ENCODE assay signal across 13 cellular contexts in genomic region chr15:22950211-22950990, GRCh38. TPM values are rescaled to one million over a fixed set of nuclear protein-coding genes. Genes with fewer than 3 reads are reported as not detected.
DNase-seq lines count a peak whose midpoint lies in the region; ATAC-seq and TF ChIP-seq lines count a peak whose summit lies in the region.
"Had no signal": no experiment of that assay in that cellular context is flagged by ENCODE, and none has a peak within 500 bp of the region (broad histone marks: within the 10 kb centered on the region; RNA-seq: fewer than 3 reads in every experiment).

No MANE protein-coding gene starts in this region.

- peaks cover 0 to 73% of the 10 kb centered on the region in 2 donors for H3K4me1 ChIP-seq in right atrium auricular region
- peaks cover 28% of the 10 kb centered on the region for H3K4me1 ChIP-seq in fibroblast of lung (ENCODE audit: control insufficient read depth, extremely low read depth, insufficient read depth, low read length)
- peaks cover 11 to 20% of the 10 kb centered on the region in 2 donors for H3K4me1 ChIP-seq in neuronal stem cell (ENCODE audit: control insufficient read depth in 2 of 2, insufficient read depth in 1 of 2, low read depth in 1 of 2, low read length in 2 of 2)
- peaks cover 0 to 36% of the 10 kb centered on the region in 2 donors for H3K4me1 ChIP-seq in uterus
- H3K4me1 ChIP-seq in PC-3 (ENCODE audit: insufficient read depth, low read length), result no peaks in the 10 kb centered on the region

- H4K91ac ChIP-seq in neuronal stem cell (ENCODE audit: low read depth, low read length, poor library complexity), result peak overlapping the region; percentile 57

- no peak overlapping the region for H2BK5ac ChIP-seq in neuronal stem cell (ENCODE audit: low read length)

- CTCF ChIA-PET in PC-3 (lab: Charles Lee), result no interaction called here

- H3K79me1 ChIP-seq in neuronal stem cell (ENCODE audit: low read depth, low read length), result peaks cover 11% of the 10 kb centered on the region

- TF ChIP-seq CTCF in right atrium auricular region (IDR thresholded peaks at IDR 0.05) (no peak), fibroblast of lung (conservative IDR thresholded peaks at IDR 0.05 in 1 of 2, IDR thresholded peaks at IDR 0.05 in 1 of 2; ENCODE audit: low read depth in 1 of 2, low read length in 2 of 2) (no peak), uterus (IDR thresholded peaks at IDR 0.05) (no peak), PC-3 (conservative IDR thresholded peaks at IDR 0.05; ENCODE audit: low read depth, low read length) (no peak)

- no peak overlapping the region for H2BK15ac ChIP-seq in neuronal stem cell (ENCODE audit: low read length)

- H3K9ac ChIP-seq in fibroblast of lung (ENCODE audit: insufficient read depth, low read length) (no peak overlapping the region), neuronal stem cell (ENCODE audit: low read depth, low read length, poor library complexity) (peak overlapping the region; percentile 63), PC-3 (ENCODE audit: low read length) (no peak overlapping the region)

- no peak for TF ChIP-seq POLR2A in uterus (IDR thresholded peaks at IDR 0.05)

- no peak overlapping the region for H3K14ac ChIP-seq in neuronal stem cell (ENCODE audit: low read length)

- no peak overlapping the region for H4K8ac ChIP-seq in neuronal stem cell (ENCODE audit: low read depth, low read length)

- no peaks in the 10 kb centered on the region for H4K20me1 ChIP-seq in fibroblast of lung (ENCODE audit: control insufficient read depth, extremely low read depth, insufficient read depth, low read length)
- peaks cover 7% of the 10 kb centered on the region; the same call in 1 of the 2 replicates for H4K20me1 ChIP-seq in PC-3 (ENCODE audit: low read length)

- H3K36me3 ChIP-seq in right atrium auricular region, result no peaks in the 10 kb centered on the region
- H3K36me3 ChIP-seq in fibroblast of lung (ENCODE audit: control insufficient read depth, insufficient read depth, low read length), result no peaks in the 10 kb centered on the region
- H3K36me3 ChIP-seq in neuronal stem cell (replicated peaks in 1 of 2; ENCODE audit: control insufficient read depth in 2 of 2, insufficient read depth in 2 of 2, low read length in 2 of 2), result peaks cover 3 to 9% of the 10 kb centered on the region in 2 donors
- no peaks in the 10 kb centered on the region for H3K36me3 ChIP-seq in uterus
- no peaks in the 10 kb centered on the region; the same call in 1 of the 2 replicates for H3K36me3 ChIP-seq in PC-3 (ENCODE audit: low read depth, low read length)

- ATAC-seq in Right ventricle myocardium superior (ENCODE audit: poor library complexity) (no peak), HG03342 (IDR thresholded peaks at IDR 0.05; ENCODE audit: unreplicated experiment) (no peak), PC-3 (no peak)

- peak overlapping the region; percentile 22 for H3K18ac ChIP-seq in neuronal stem cell (ENCODE audit: low read length)

- no peaks in the 10 kb centered on the region for H3K9me2 ChIP-seq in PC-3 (replicated peaks; ENCODE audit: low read length)

- intact Hi-C loops in Right ventricle myocardium superior (cut with DNase I) (no loop called here), uterus (cut with DNase I; ENCODE audit: low total_unique reads) (no loop called here), PC-3 (cut with micrococcal nuclease) (no loop called here)

- DNase-seq in right atrium auricular region (ENCODE audit: low spot score) (no peak), Right ventricle myocardium superior (no peak), fibroblast of lung (ENCODE audit: low read depth in 2 of 2) (peak in 1 of 2 donors; percentile 20), neuronal stem cell (ENCODE audit: low spot score) (no peak), uterus (no peak), PC-3 (no peak)
- no peak for DNase-seq in stimulated activated CD4-positive, alpha-beta T cell treated with anti-CD3 and anti-CD28 coated beads, Interleukin-4, amount 100 ng/mL, for 1 hour
- DNase-seq: activated CD4-positive, alpha-beta T cell treated with anti-CD3 and anti-CD28 coated beads for 48 hours; CD8-positive, alpha-beta memory T cell; kidney; NCI-H1436 treated with DMSO at 0.1 percent for 48 hours; SHP77 treated with DMSO at 0.1 percent for 48 hours had no signal

- no peak overlapping the region for H3K23ac ChIP-seq in neuronal stem cell (ENCODE audit: low read depth, low read length, poor library complexity)

- H3K4me3 ChIP-seq in right atrium auricular region (no peak overlapping the region), fibroblast of lung (replicated peaks in 1 of 4; ENCODE audit: control extremely low read depth in 1 of 4, insufficient read depth in 1 of 4, low read depth in 3 of 4, low read length in 4 of 4) (peak overlapping the region; percentile 2 to 38 (median 25)), neuronal stem cell (ENCODE audit: low read length in 2 of 2) (peak overlapping the region in 1 of 2 donors; percentile 61), uterus (no peak overlapping the region), PC-3 (ENCODE audit: low read length) (no peak overlapping the region)

- BruUV-seq in PC-3 (replicated peaks; lab: Mats Ljungman, UMichigan), result no TSS peak

- whole genome bisulfite sequencing in neuronal stem cell (ENCODE audit: extremely low coverage in 2 of 2, insufficient read length in 2 of 2, insufficient replicate concordance in 1 of 2), 2 donors, result no CpG with 5 or more reads among the region's 25 CpGs

- H3K9me3 ChIP-seq in right atrium auricular region (no peaks in the 10 kb centered on the region), fibroblast of lung (ENCODE audit: control insufficient read depth, insufficient read depth, low read depth, low read length) (no peaks in the 10 kb centered on the region), neuronal stem cell (replicated peaks in 1 of 2; ENCODE audit: control insufficient read depth in 2 of 2, insufficient read depth in 1 of 2, low read depth in 1 of 2, low read length in 2 of 2) (no peaks in the 10 kb centered on the region), uterus (no peaks in the 10 kb centered on the region), PC-3 (ENCODE audit: low read length) (no peaks in the 10 kb centered on the region)

- H2AFZ ChIP-seq in fibroblast of lung (ENCODE audit: low read length) (no peak overlapping the region), neuronal stem cell (ENCODE audit: low read length) (no peak overlapping the region), PC-3 (ENCODE audit: low read length) (no peak overlapping the region)

- H2BK12ac ChIP-seq in neuronal stem cell (ENCODE audit: low read length), result no peak overlapping the region

- POLR2A ChIA-PET in PC-3 (lab: Charles Lee; ENCODE audit: unreplicated experiment), result no interaction called here

- H3F3A ChIP-seq in PC-3 (ENCODE audit: low read length, unreplicated experiment), result no peaks in the 10 kb centered on the region

- H3K27me3 ChIP-seq in right atrium auricular region (no peaks in the 10 kb centered on the region), fibroblast of lung (ENCODE audit: control insufficient read depth, insufficient read depth, low read length) (no peaks in the 10 kb centered on the region), neuronal stem cell (ENCODE audit: control insufficient read depth in 3 of 3, insufficient read depth in 3 of 3, low read depth in 1 of 3, low read length in 3 of 3) (no peaks in the 10 kb centered on the region), uterus (no peaks in the 10 kb centered on the region), PC-3 (ENCODE audit: low read length) (no peaks in the 10 kb centered on the region)

- H3K4me2 ChIP-seq in fibroblast of lung (ENCODE audit: extremely low read depth, insufficient read depth, low read length) (peak overlapping the region; percentile 88), neuronal stem cell (ENCODE audit: insufficient read depth, low read length, poor library complexity, severe bottlenecking) (no peak overlapping the region), PC-3 (ENCODE audit: low read length) (no peak overlapping the region)

- H2AK5ac ChIP-seq in neuronal stem cell (ENCODE audit: low read depth, low read length), result no peak overlapping the region

- peaks cover 70% of the 10 kb centered on the region for H3K79me2 ChIP-seq in fibroblast of lung (ENCODE audit: control insufficient read depth, insufficient read depth, low read length)
- H3K79me2 ChIP-seq in PC-3 (ENCODE audit: low read length), result peaks cover 85% of the 10 kb centered on the region

- no peak overlapping the region for H2BK120ac ChIP-seq in neuronal stem cell (ENCODE audit: low read depth, low read length)

- H3K4ac ChIP-seq in neuronal stem cell (ENCODE audit: low read length), result no peak overlapping the region

- H3K27ac ChIP-seq in right atrium auricular region (peak overlapping the region; percentile 35 to 50), fibroblast of lung (ENCODE audit: insufficient read depth, low read length) (peak overlapping the region; percentile 58), neuronal stem cell (replicated peaks; ENCODE audit: low read length) (no peak overlapping the region), uterus (peak overlapping the region; percentile 22 to 80), PC-3 (ENCODE audit: low read length) (no peak overlapping the region)

RNA-seq across cellular contexts. Expression of gene CYFIP1, which starts 29.8 kb away (rescaled TPM):
- 10 to 100 TPM; 21.1 to 32.7 TPM for total RNA-seq in right atrium auricular region
- 28.8 TPM for total RNA-seq in Right ventricle myocardium superior
- 63.9 and 102 TPM in 2 replicates for total RNA-seq in fibroblast of lung
- polyA plus RNA-seq in fibroblast of lung, result 59.4 and 83.2 TPM in 2 replicates
- 83.8 and 109 TPM in 2 replicates for polyA plus RNA-seq in fibroblast of lung (2012)
- 383 and 476 TPM in 2 replicates for polyA minus RNA-seq in fibroblast of lung (ENCODE audit: low replicate concordance)
- polyA plus RNA-seq in neuronal stem cell (2013, experiment 1 of 2), result 50.3 TPM
- 51.9 TPM for polyA plus RNA-seq in neuronal stem cell (2013, experiment 2 of 2)
- 100 to 1,000 TPM in 2 of 4 donors, 10 to 100 TPM in 2; 61.5 to 145 (median 101) TPM for total RNA-seq in uterus
- total RNA-seq in PC-3 (2014; rRNA removed), result 80.3 and 85.4 TPM in 2 replicates

Comparison
In these comparisons a context has a peak if more than half of its experiments do, and no peak if none do; other contexts are left out.
1. H3K27ac ChIP-seq: peak in right atrium auricular region (2 of 2), fibroblast of lung (single experiment) and uterus (2 of 2); none in neuronal stem cell (single experiment) and PC-3 (single experiment).
2. H3K4me3 ChIP-seq: peak in fibroblast of lung (4 of 4); none in right atrium auricular region (0 of 2), uterus (0 of 2) and PC-3 (single experiment).